1 cellular context compared by ENCODE assay signal in genomic region chr1:25905680-25906643, GRCh38.
TF ChIP-seq lines count a peak whose summit lies in the region.

Gene STMN1 (minus strand): TSS chr1:25906419. CDS start chr1:25904676, 1,743 bp downstream.

TF ChIP-seq in K562, 482 proteins besides CTCF, POLR2A, EP300 and RAD21 (continued from another document and continues in another):
- TF ChIP-seq, protein P1, sequence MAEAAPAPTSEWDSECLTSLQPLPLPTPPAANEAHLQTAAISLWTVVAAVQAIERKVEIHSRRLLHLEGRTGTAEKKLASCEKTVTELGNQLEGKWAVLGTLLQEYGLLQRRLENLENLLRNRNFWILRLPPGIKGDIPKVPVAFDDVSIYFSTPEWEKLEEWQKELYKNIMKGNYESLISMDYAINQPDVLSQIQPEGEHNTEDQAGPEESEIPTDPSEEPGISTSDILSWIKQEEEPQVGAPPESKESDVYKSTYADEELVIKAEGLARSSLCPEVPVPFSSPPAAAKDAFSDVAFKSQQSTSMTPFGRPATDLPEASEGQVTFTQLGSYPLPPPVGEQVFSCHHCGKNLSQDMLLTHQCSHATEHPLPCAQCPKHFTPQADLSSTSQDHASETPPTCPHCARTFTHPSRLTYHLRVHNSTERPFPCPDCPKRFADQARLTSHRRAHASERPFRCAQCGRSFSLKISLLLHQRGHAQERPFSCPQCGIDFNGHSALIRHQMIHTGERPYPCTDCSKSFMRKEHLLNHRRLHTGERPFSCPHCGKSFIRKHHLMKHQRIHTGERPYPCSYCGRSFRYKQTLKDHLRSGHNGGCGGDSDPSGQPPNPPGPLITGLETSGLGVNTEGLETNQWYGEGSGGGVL (CRISPR knock-in tag; IDR thresholded peaks at IDR 0.05), result no peak
- TF ChIP-seq SPI1 (IDR thresholded peaks at IDR 0.05; ENCODE audit: borderline replicate concordance, low read depth, low read length) (no peak), SMAD3 (CRISPR knock-in tag; conservative IDR thresholded peaks at IDR 0.05) (no peak), NFXL1 (CRISPR knock-in tag; IDR thresholded peaks at IDR 0.05) (no peak), SMC3 (conservative IDR thresholded peaks at IDR 0.05; ENCODE audit: insufficient read depth, low read depth, low read length) (peak; percentile 28; the same call in 1 of the 2 replicates), PHF20 (IDR thresholded peaks at IDR 0.05; ENCODE audit: partially characterized antibody) (peak; percentile 28), SMARCA5 (IDR thresholded peaks at IDR 0.05) (peak; percentile 48; the same call in 1 of the 2 replicates), ZNF316 (IDR thresholded peaks at IDR 0.05) (no peak), TCF7L2 (IDR thresholded peaks at IDR 0.05; ENCODE audit: low read depth, low read length) (no peak), MNT (conservative IDR thresholded peaks at IDR 0.05) (peak; percentile 98 to 99), ZNF668 (CRISPR knock-in tag; IDR thresholded peaks at IDR 0.05) (no peak), ZNF274 (IDR thresholded peaks at IDR 0.05; ENCODE audit: borderline replicate concordance, low read depth, low read length) (no peak; the same call in 1 of the 2 replicates), CBFA2T3 (IDR thresholded peaks at IDR 0.05) (peak; percentile 20; the same call in 1 of the 2 replicates), ZFP36 (IDR thresholded peaks at IDR 0.05; ENCODE audit: low read depth, low read length, partially characterized antibody) (no peak), HOXB6 (CRISPR knock-in tag; IDR thresholded peaks at IDR 0.05; ENCODE audit: borderline replicate concordance) (no peak), SMARCA4 (IDR thresholded peaks at IDR 0.05) (no peak), MITF (IDR thresholded peaks at IDR 0.05) (peak; percentile 95), POLR3A (IDR thresholded peaks at IDR 0.05; ENCODE audit: borderline replicate concordance, extremely low read depth, insufficient read depth, insufficient read length) (no peak), CEBPZ (IDR thresholded peaks at IDR 0.05; ENCODE audit: borderline replicate concordance, low read depth, low read length) (no peak), ZNF431 (CRISPR knock-in tag; IDR thresholded peaks at IDR 0.05) (peak; percentile 31; the same call in 1 of the 2 replicates), USF2 (CRISPR knock-in tag; IDR thresholded peaks at IDR 0.05) (peak; percentile 99), RBM15 (IDR thresholded peaks at IDR 0.05; ENCODE audit: insufficient read depth, low read length) (no peak), ESRRA (IDR thresholded peaks at IDR 0.05; ENCODE audit: borderline replicate concordance, low read depth) (peak; percentile 77; the same call in 1 of the 2 replicates), HEY1 (CRISPR knock-in tag; IDR thresholded peaks at IDR 0.05; ENCODE audit: borderline replicate concordance) (no peak), TBL1XR1 (IDR thresholded peaks at IDR 0.05; ENCODE audit: low read length in 2 of 2) (peak; percentile 65 to 78; a peak in 3 of 4 replicates), TFAM (CRISPR knock-in tag; conservative IDR thresholded peaks at IDR 0.05) (no peak), GABPB2 (CRISPR knock-in tag; conservative IDR thresholded peaks at IDR 0.05) (no peak), CEBPB (tag; IDR thresholded peaks at IDR 0.05) (no peak), KAT8 (IDR thresholded peaks at IDR 0.05; ENCODE audit: low read depth) (no peak), HDGF (IDR thresholded peaks at IDR 0.05) (no peak), ZNF41 (CRISPR knock-in tag; conservative IDR thresholded peaks at IDR 0.05) (no peak), UBTF (IDR thresholded peaks at IDR 0.05; ENCODE audit: borderline replicate concordance in 1 of 2, low read depth in 2 of 2, low read length in 2 of 2) (no peak), ZNF707 (CRISPR knock-in tag; conservative IDR thresholded peaks at IDR 0.05) (no peak), CGGBP1 (CRISPR knock-in tag; IDR thresholded peaks at IDR 0.05) (no peak; the same call in 1 of the 2 replicates)
- TF ChIP-seq, protein P2, sequence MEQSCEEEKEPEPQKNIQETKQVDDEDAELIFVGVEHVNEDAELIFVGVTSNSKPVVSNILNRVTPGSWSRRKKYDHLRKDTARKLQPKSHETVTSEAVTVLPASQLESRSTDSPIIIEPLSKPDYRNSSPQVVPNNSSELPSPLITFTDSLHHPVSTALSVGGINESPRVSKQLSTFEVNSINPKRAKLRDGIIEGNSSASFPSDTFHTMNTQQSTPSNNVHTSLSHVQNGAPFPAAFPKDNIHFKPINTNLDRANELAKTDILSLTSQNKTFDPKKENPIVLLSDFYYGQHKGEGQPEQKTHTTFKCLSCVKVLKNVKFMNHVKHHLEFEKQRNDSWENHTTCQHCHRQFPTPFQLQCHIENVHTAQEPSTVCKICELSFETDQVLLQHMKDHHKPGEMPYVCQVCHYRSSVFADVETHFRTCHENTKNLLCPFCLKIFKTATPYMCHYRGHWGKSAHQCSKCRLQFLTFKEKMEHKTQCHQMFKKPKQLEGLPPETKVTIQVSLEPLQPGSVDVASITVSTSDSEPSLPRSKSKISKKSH (CRISPR knock-in tag; IDR thresholded peaks at IDR 0.05), result no peak
- TF ChIP-seq, protein P3, sequence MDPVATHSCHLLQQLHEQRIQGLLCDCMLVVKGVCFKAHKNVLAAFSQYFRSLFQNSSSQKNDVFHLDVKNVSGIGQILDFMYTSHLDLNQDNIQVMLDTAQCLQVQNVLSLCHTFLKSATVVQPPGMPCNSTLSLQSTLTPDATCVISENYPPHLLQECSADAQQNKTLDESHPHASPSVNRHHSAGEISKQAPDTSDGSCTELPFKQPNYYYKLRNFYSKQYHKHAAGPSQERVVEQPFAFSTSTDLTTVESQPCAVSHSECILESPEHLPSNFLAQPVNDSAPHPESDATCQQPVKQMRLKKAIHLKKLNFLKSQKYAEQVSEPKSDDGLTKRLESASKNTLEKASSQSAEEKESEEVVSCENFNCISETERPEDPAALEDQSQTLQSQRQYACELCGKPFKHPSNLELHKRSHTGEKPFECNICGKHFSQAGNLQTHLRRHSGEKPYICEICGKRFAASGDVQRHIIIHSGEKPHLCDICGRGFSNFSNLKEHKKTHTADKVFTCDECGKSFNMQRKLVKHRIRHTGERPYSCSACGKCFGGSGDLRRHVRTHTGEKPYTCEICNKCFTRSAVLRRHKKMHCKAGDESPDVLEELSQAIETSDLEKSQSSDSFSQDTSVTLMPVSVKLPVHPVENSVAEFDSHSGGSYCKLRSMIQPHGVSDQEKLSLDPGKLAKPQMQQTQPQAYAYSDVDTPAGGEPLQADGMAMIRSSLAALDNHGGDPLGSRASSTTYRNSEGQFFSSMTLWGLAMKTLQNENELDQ (CRISPR knock-in tag; IDR thresholded peaks at IDR 0.05; ENCODE audit: borderline replicate concordance), result no peak
- TF ChIP-seq, protein P4, sequence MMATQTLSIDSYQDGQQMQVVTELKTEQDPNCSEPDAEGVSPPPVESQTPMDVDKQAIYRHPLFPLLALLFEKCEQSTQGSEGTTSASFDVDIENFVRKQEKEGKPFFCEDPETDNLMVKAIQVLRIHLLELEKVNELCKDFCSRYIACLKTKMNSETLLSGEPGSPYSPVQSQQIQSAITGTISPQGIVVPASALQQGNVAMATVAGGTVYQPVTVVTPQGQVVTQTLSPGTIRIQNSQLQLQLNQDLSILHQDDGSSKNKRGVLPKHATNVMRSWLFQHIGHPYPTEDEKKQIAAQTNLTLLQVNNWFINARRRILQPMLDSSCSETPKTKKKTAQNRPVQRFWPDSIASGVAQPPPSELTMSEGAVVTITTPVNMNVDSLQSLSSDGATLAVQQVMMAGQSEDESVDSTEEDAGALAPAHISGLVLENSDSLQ (IDR thresholded peaks at IDR 0.05), result no peak
- TF ChIP-seq, protein P5, sequence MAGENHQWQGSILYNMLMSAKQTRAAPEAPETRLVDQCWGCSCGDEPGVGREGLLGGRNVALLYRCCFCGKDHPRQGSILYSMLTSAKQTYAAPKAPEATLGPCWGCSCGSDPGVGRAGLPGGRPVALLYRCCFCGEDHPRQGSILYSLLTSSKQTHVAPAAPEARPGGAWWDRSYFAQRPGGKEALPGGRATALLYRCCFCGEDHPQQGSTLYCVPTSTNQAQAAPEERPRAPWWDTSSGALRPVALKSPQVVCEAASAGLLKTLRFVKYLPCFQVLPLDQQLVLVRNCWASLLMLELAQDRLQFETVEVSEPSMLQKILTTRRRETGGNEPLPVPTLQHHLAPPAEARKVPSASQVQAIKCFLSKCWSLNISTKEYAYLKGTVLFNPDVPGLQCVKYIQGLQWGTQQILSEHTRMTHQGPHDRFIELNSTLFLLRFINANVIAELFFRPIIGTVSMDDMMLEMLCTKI (IDR thresholded peaks at IDR 0.05; ENCODE audit: partially characterized antibody), result no peak
- TF ChIP-seq, protein P6, sequence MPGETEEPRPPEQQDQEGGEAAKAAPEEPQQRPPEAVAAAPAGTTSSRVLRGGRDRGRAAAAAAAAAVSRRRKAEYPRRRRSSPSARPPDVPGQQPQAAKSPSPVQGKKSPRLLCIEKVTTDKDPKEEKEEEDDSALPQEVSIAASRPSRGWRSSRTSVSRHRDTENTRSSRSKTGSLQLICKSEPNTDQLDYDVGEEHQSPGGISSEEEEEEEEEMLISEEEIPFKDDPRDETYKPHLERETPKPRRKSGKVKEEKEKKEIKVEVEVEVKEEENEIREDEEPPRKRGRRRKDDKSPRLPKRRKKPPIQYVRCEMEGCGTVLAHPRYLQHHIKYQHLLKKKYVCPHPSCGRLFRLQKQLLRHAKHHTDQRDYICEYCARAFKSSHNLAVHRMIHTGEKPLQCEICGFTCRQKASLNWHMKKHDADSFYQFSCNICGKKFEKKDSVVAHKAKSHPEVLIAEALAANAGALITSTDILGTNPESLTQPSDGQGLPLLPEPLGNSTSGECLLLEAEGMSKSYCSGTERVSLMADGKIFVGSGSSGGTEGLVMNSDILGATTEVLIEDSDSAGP (CRISPR knock-in tag; IDR thresholded peaks at IDR 0.05), result no peak; the same call in 1 of the 2 replicates
